Comparison of ENCODE assay signal across 8 cellular contexts in genomic region chr2:20049631-20050030, GRCh38. TPM values are rescaled to one million over a fixed set of nuclear protein-coding genes. Genes with fewer than 3 reads are reported as not detected.
DNase-seq lines count a peak whose midpoint lies in the region; ATAC-seq, FAIRE-seq and TF ChIP-seq lines count a peak whose summit lies in the region.

No MANE protein-coding gene starts in this region.

- peaks cover 14% of the 10 kb centered on the region for H3K4me1 Mint-ChIP-seq in Caco-2 (ENCODE audit: low read depth, unreplicated experiment)

- peak overlapping the region; percentile 60 to 91 (median 82) for H3K4me3 ChIP-seq in heart left ventricle
- peak overlapping the region; percentile 74 to 76 for H3K4me3 ChIP-seq in uterus
- no peak overlapping the region for H3K4me3 ChIP-seq in Caco-2 (ENCODE audit: low read depth, low read length)

- ATAC-seq in heart left ventricle (no peak), Right ventricle myocardium inferior (no peak)

- DNase-seq in heart left ventricle (no peak), Right ventricle myocardium inferior (ENCODE audit: missing footprints) (no peak), left kidney (ENCODE audit: low read depth, low spot score) (peak; percentile 55), uterus (no peak), GM12891 (ENCODE audit: insufficient read length, low spot score) (no peak), Caco-2 (no peak)
- no peak for DNase-seq in stimulated activated CD4-positive, alpha-beta T cell treated with anti-CD3 and anti-CD28 coated beads, Interleukin-15, amount 100 ng/mL, for 24 hours

- no peak for FAIRE-seq in GM12891 (lab: Jason Lieb, UNC)

- H3K27me3 ChIP-seq in heart left ventricle: no peaks in the 10 kb centered on the region
- no peaks in the 10 kb centered on the region for H3K27me3 ChIP-seq in uterus
- no peaks in the 10 kb centered on the region for H3K27me3 ChIP-seq in Caco-2 (replicated peaks; ENCODE audit: control insufficient read depth, insufficient read depth, low read length)

- H3K27ac ChIP-seq in heart left ventricle (peak overlapping the region; percentile 94 to 99 (median 98)), angular gyrus (ENCODE audit: low read depth, low read length) (peak overlapping the region; percentile 24), uterus (peak overlapping the region; percentile 95 to 98)

- intact Hi-C loops in heart left ventricle (cut with DNase I): loop anchor here in 4 of 10 donors (2.0 to 5.0 kb wide), 6 partner anchors 23 to 298 kb away; partner anchors contain the start of gene TTC32 (in 1 of the 4)
- intact Hi-C loops in Right ventricle myocardium inferior (cut with DNase I): loop anchor here (2.0 kb wide), 2 partner anchors 15 to 41 kb away; no protein-coding TSS in a partner anchor
- intact Hi-C loops in uterus (cut with DNase I; ENCODE audit: low total_unique reads): no loop called here
- intact Hi-C loops in Caco-2 (cut with micrococcal nuclease; ENCODE audit: unreplicated experiment): loop anchor here (2.0 kb wide), 2 partner anchors 59 to 93 kb away; partner anchors contain the start of gene WDR35

- H3K4me3 Mint-ChIP-seq in Caco-2 (ENCODE audit: unreplicated experiment): no peak overlapping the region

- BruUV-seq in Caco-2 (replicated peaks; lab: Mats Ljungman, UMichigan): no TSS peak

- POLR2A ChIA-PET in Caco-2 (lab: Charles Lee): no interaction called here

- TF ChIP-seq POLR2A in heart left ventricle (IDR thresholded peaks at IDR 0.05) (no peak), uterus (IDR thresholded peaks at IDR 0.05) (no peak), GM12891 (IDR thresholded peaks at IDR 0.05; ENCODE audit: low read depth, low read length) (no peak)

- 2 to 4% (median 3%) methylated on average over 3 of the region's 3 CpGs for WGBS in heart left ventricle, 4 donors

- H3K27me3 Mint-ChIP-seq in Caco-2 (ENCODE audit: insufficient read depth, unreplicated experiment): no peaks in the 10 kb centered on the region

- peaks cover 6 to 58% (median 43%) of the 10 kb centered on the region in 12 donors for H3K4me1 ChIP-seq in heart left ventricle
- peaks cover 4 to 8% of the 10 kb centered on the region in 2 donors for H3K4me1 ChIP-seq in uterus
- peaks cover 28% of the 10 kb centered on the region for H3K4me1 ChIP-seq in Caco-2

- no peak overlapping the region for H3K27ac Mint-ChIP-seq in Caco-2 (ENCODE audit: unreplicated experiment)

- H3K36me3 Mint-ChIP-seq in Caco-2 (ENCODE audit: insufficient read depth, unreplicated experiment): no peaks in the 10 kb centered on the region

- CTCF ChIA-PET in Caco-2 (lab: Charles Lee): interaction anchor here (3.5 kb wide), 1 partner anchor 34 kb away, joined by 33 read pairs; no protein-coding TSS in a partner anchor

- no peaks in the 10 kb centered on the region for H3K9me3 ChIP-seq in heart left ventricle
- H3K9me3 ChIP-seq in uterus: no peaks in the 10 kb centered on the region
- no peaks in the 10 kb centered on the region for H3K9me3 ChIP-seq in Caco-2

- TF ChIP-seq CTCF in heart left ventricle (IDR thresholded peaks at IDR 0.05): no peak
- no peak for TF ChIP-seq CTCF in uterus (IDR thresholded peaks at IDR 0.05)
- no peak for TF ChIP-seq CTCF in Caco-2 (IDR thresholded peaks at IDR 0.05; ENCODE audit: insufficient read depth in 1 of 2, low read depth in 1 of 2, low read length in 1 of 2, severe bottlenecking in 1 of 2, unreplicated experiment in 1 of 2)

- H3K9me3 Mint-ChIP-seq in Caco-2 (ENCODE audit: unreplicated experiment): no peaks in the 10 kb centered on the region

- H3K36me3 ChIP-seq in heart left ventricle (peaks cover 0 to 4% (median 0%) of the 10 kb centered on the region in 9 donors), uterus (no peaks in the 10 kb centered on the region), Caco-2 (ENCODE audit: control insufficient read depth, insufficient read depth, low read length) (no peaks in the 10 kb centered on the region)

TF ChIP-seq in GM12891, 5 proteins besides CTCF, POLR2A, EP300 and RAD21:
- no peak for TF ChIP-seq PAX5 (IDR thresholded peaks at IDR 0.05; ENCODE audit: insufficient read depth, low read length, severe bottlenecking)
- TF ChIP-seq POLR2AphosphoS5 (IDR thresholded peaks at IDR 0.05; ENCODE audit: low read depth, low read length): no peak
- no peak for TF ChIP-seq SPI1 (IDR thresholded peaks at IDR 0.05; ENCODE audit: low read depth, low read length)
- no peak for TF ChIP-seq TAF1 (IDR thresholded peaks at IDR 0.05; ENCODE audit: low read depth, low read length)
- TF ChIP-seq POU2F2 (IDR thresholded peaks at IDR 0.05; ENCODE audit: low read depth, low read length): no peak

RNA-seq across cellular contexts. Expression of gene LAPTM4A, which starts 1.8 kb away (rescaled TPM):
- total RNA-seq in heart left ventricle: 100 to 1,000 TPM; 159 to 241 (median 177) TPM
- 100 to 1,000 TPM; 107 to 232 TPM for polyA plus RNA-seq in heart left ventricle
- total RNA-seq in Right ventricle myocardium inferior: 242 TPM
- 100 to 1,000 TPM; 255 to 386 (median 292) TPM for total RNA-seq in uterus
- 38.9 TPM for polyA plus RNA-seq in GM12891 (2012; ENCODE audit: low read depth, missing spikeins)
- total RNA-seq in Caco-2 (2022): 121 and 140 TPM in 2 replicates

RNA-seq across cellular contexts. Expression of gene MATN3, which starts 37.2 kb away (rescaled TPM):
- total RNA-seq in heart left ventricle (under 1 TPM in 5 of 9 donors, not detected in 4; 0.12 to 0.48 (median 0.25) TPM), Right ventricle myocardium inferior (0.19 TPM), uterus (1 to 10 TPM; 1.2 to 2.1 (median 1.3) TPM), Caco-2 (2022) (16.2 and 18.1 TPM in 2 replicates)
- under 1 TPM; 0.19 to 0.29 TPM for polyA plus RNA-seq in heart left ventricle
- polyA plus RNA-seq in GM12891 (2012; ENCODE audit: low read depth, missing spikeins): not detected

RNA-seq across cellular contexts. Expression of gene WDR35, which starts 59.7 kb away (rescaled TPM):
- total RNA-seq in heart left ventricle (1 to 10 TPM; 3.1 to 8.5 (median 5.1) TPM), Right ventricle myocardium inferior (4.1 TPM), uterus (10 to 100 TPM in 3 of 4 donors, 1 to 10 TPM in 1; 7.1 to 45.0 (median 20.7) TPM), Caco-2 (2022) (7.2 and 8.1 TPM in 2 replicates)
- 1 to 10 TPM; 1.1 to 4.8 TPM for polyA plus RNA-seq in heart left ventricle
- polyA plus RNA-seq in GM12891 (2012; ENCODE audit: low read depth, missing spikeins): 3.1 TPM

Comparison
In these comparisons a context has a peak if more than half of its experiments do, and no peak if none do; other contexts are left out.
1. H3K27ac ChIP-seq: peak in every context shown above with its lines; median percentile 98 in heart left ventricle; 96 in uterus; 24 in angular gyrus.